Comparison of ENCODE assay signal across 8 cellular contexts in genomic region chr2:38076710-38077430, GRCh38. TPM values are rescaled to one million over a fixed set of nuclear protein-coding genes. Genes with fewer than 3 reads are reported as not detected.
A peak's percentile ranks its signal among the peaks of the same experiment; 100 is the strongest.
DNase-seq lines count a peak whose midpoint lies in the region; ATAC-seq and TF ChIP-seq lines count a peak whose summit lies in the region.

No MANE protein-coding gene starts in this region.

- no peaks in the 10 kb centered on the region for H3K9me3 Mint-ChIP-seq in central memory CD8-positive, alpha-beta T cell
- no peaks in the 10 kb centered on the region for H3K9me3 Mint-ChIP-seq in effector memory CD8-positive, alpha-beta T cell

- peaks cover 5% of the 10 kb centered on the region for H3K4me1 Mint-ChIP-seq in central memory CD8-positive, alpha-beta T cell
- H3K4me1 Mint-ChIP-seq in effector memory CD8-positive, alpha-beta T cell (ENCODE audit: low read depth in 2 of 2): peaks cover 8% of the 10 kb centered on the region in 2 donors

- DNase-seq in DMS 273 treated with DMSO at 0.1 percent for 48 hours (lab: John Stamatoyannopoulos, UW): peak; percentile 54
- peak; percentile 83 for DNase-seq in SKM-1 treated with dmso at 0.1 percent for 144 hours (lab: John Stamatoyannopoulos, UW; ENCODE audit: unreplicated experiment)
- DNase-seq in central memory CD8-positive, alpha-beta T cell (ENCODE audit: low spot score in 2 of 2): no peak
- peak; percentile 86 to 93 for DNase-seq in left lung
- DNase-seq in stimulated activated CD4-positive, alpha-beta T cell treated with anti-CD3 and anti-CD28 coated beads, Interleukin-4, amount 100 ng/mL, for 4 hours: peak; percentile 48 to 67
- no peak for DNase-seq in effector memory CD8-positive, alpha-beta T cell

- H3K27me3 ChIP-seq in HUES64 (ENCODE audit: insufficient read depth, low read length) (peaks cover 70% of the 10 kb centered on the region), left lung (peaks cover 4 to 61% of the 10 kb centered on the region in 2 donors)

- no peaks in the 10 kb centered on the region for H3K9me3 ChIP-seq in HUES64 (ENCODE audit: insufficient read depth, low read depth, low read length)
- no peaks in the 10 kb centered on the region for H3K9me3 ChIP-seq in left lung

- no peaks in the 10 kb centered on the region for H3K36me3 Mint-ChIP-seq in central memory CD8-positive, alpha-beta T cell (ENCODE audit: insufficient read depth)
- H3K36me3 Mint-ChIP-seq in effector memory CD8-positive, alpha-beta T cell (ENCODE audit: insufficient read depth): no peaks in the 10 kb centered on the region

- intact Hi-C loops in left lung (cut with DNase I): no loop called here

- ATAC-seq in GM21390 (IDR thresholded peaks at IDR 0.05; ENCODE audit: unreplicated experiment): peak; percentile 54
- no peak for ATAC-seq in central memory CD8-positive, alpha-beta T cell (replicated peaks; ENCODE audit: extremely low read depth, poor library complexity, severe bottlenecking)
- ATAC-seq in left lung: peak; percentile 83
- ATAC-seq in effector memory CD8-positive, alpha-beta T cell (replicated peaks): no peak

- H3K9ac ChIP-seq in HUES64 (ENCODE audit: low read depth, low read length): peak overlapping the region; percentile 73

- H3K27ac Mint-ChIP-seq in central memory CD8-positive, alpha-beta T cell (ENCODE audit: low read depth): no peak overlapping the region
- H3K27ac Mint-ChIP-seq in effector memory CD8-positive, alpha-beta T cell: no peak overlapping the region

- H3K4me3 ChIP-seq in HUES64 (ENCODE audit: low read length) (peak overlapping the region; percentile 56), left lung (peak overlapping the region; percentile 52 to 53)

- under 1% methylated on average over 76 of the region's 76 CpGs for WGBS in HUES64

- no peak for TF ChIP-seq CTCF in left lung (IDR thresholded peaks at IDR 0.05)

- H3K4me1 ChIP-seq in HUES64 (ENCODE audit: insufficient read depth, low read length) (peaks cover 32% of the 10 kb centered on the region), left lung (peaks cover 4 to 58% of the 10 kb centered on the region in 2 donors)

- H3K36me3 ChIP-seq in HUES64 (ENCODE audit: insufficient read depth, low read length): no peaks in the 10 kb centered on the region
- peaks cover 0 to 5% of the 10 kb centered on the region in 2 donors for H3K36me3 ChIP-seq in left lung

- H3K27ac ChIP-seq in HUES64 (ENCODE audit: low read depth, low read length) (peak overlapping the region; percentile 95; the same call in 1 of the 2 replicates), left lung (peak overlapping the region; percentile 93)

- H3K4me3 Mint-ChIP-seq in central memory CD8-positive, alpha-beta T cell: peak overlapping the region; percentile 44
- H3K4me3 Mint-ChIP-seq in effector memory CD8-positive, alpha-beta T cell: peak overlapping the region in 1 of 2 donors; percentile 53

- peaks cover 69% of the 10 kb centered on the region for H3K27me3 Mint-ChIP-seq in central memory CD8-positive, alpha-beta T cell
- peaks cover 66 to 79% of the 10 kb centered on the region in 2 donors for H3K27me3 Mint-ChIP-seq in effector memory CD8-positive, alpha-beta T cell

RNA-seq across cellular contexts. Expression of gene CYP1B1, which starts 0.9 kb away (rescaled TPM):
- polyA plus RNA-seq in HUES64 (2013, experiment 1 of 2): 2.9 TPM
- 3.2 TPM for polyA plus RNA-seq in HUES64 (2013, experiment 2 of 2)
- 100 to 1,000 TPM in 1 of 2 donors, 10 to 100 TPM in 1; 30.3 to 155 TPM for total RNA-seq in left lung

Comparison
In these comparisons a context has a peak if more than half of its experiments do, and no peak if none do; other contexts are left out.
1. DNase-seq: peak in DMS 273 treated with DMSO at 0.1 percent for 48 hours (single experiment), SKM-1 treated with dmso at 0.1 percent for 144 hours (single experiment), left lung (2 of 2) and stimulated activated CD4-positive, alpha-beta T cell treated with anti-CD3 and anti-CD28 coated beads, Interleukin-4, amount 100 ng/mL, for 4 hours (2 of 2); none in central memory CD8-positive, alpha-beta T cell (0 of 2) and effector memory CD8-positive, alpha-beta T cell (0 of 3).
2. ATAC-seq: peak in GM21390 (single experiment) and left lung (single experiment); none in central memory CD8-positive, alpha-beta T cell (single experiment) and effector memory CD8-positive, alpha-beta T cell (single experiment).